8 cellular contexts compared by ENCODE assay signal in genomic region chrX:30831082-30831481, GRCh38. TPM values are rescaled to one million over a fixed set of nuclear protein-coding genes. Genes with fewer than 3 reads are reported as not detected.
DNase-seq lines count a peak whose midpoint lies in the region; ATAC-seq lines count a peak whose summit lies in the region.

No MANE protein-coding gene starts in this region.

- H3K4me1 Mint-ChIP-seq in activated naive CD4-positive, alpha-beta T cell treated with anti-CD3 and anti-CD28 coated beads for 36 hours (ENCODE audit: low read depth), result peaks cover 34% of the 10 kb centered on the region

- intact Hi-C loops in activated naive CD4-positive, alpha-beta T cell treated with anti-CD3 and anti-CD28 coated beads for 36 hours (cut with micrococcal nuclease), result loop anchor here (1.0 to 5.0 kb wide), 4 partner anchors 49 to 254 kb away; partner anchors contain the start of genes TAB3 and TASL

- H3K27ac Mint-ChIP-seq in activated naive CD4-positive, alpha-beta T cell treated with anti-CD3 and anti-CD28 coated beads for 36 hours, result peak overlapping the region; percentile 12

- H3K27me3 ChIP-seq in HAP-1 (ENCODE audit: low read depth), result no peaks in the 10 kb centered on the region

- in situ Hi-C loops in HAP-1 (cut with MboI; ENCODE audit: low sequenced_read_pairs), result no loop called here

- H3K36me3 Mint-ChIP-seq in activated naive CD4-positive, alpha-beta T cell treated with anti-CD3 and anti-CD28 coated beads for 36 hours (ENCODE audit: low read depth), result peaks cover 6% of the 10 kb centered on the region

- no peaks in the 10 kb centered on the region for H3K27me3 Mint-ChIP-seq in activated naive CD4-positive, alpha-beta T cell treated with anti-CD3 and anti-CD28 coated beads for 36 hours (ENCODE audit: low read depth)

- ATAC-seq in GM19463 (IDR thresholded peaks at IDR 0.05; ENCODE audit: unreplicated experiment) (peak; percentile 90), HG03196 (IDR thresholded peaks at IDR 0.05; ENCODE audit: unreplicated experiment) (peak; percentile 79), GM18519 (IDR thresholded peaks at IDR 0.05; ENCODE audit: low FRiP score, unreplicated experiment) (no peak)

- H3K36me3 ChIP-seq in HAP-1 (replicated peaks), result peaks cover 4% of the 10 kb centered on the region

- peak; percentile 48 for DNase-seq in activated naive CD4-positive, alpha-beta T cell treated with anti-CD3 and anti-CD28 coated beads for 36 hours
- peak; percentile 4 to 16 for DNase-seq in stimulated activated CD4-positive, alpha-beta T cell treated with anti-CD3 and anti-CD28 coated beads, Interleukin-2, amount 100 ng/mL, for 48 hours
- DNase-seq in HAP-1 (ENCODE audit: low spot score in 2 of 2), result no peak
- DNase-seq in A172 (ENCODE audit: low spot score), result no peak
- no peak for DNase-seq in hypothalamus (lab: John Stamatoyannopoulos, UW)

- H3K4me1 ChIP-seq in HAP-1, result no peaks in the 10 kb centered on the region

- H3K4me3 ChIP-seq in HAP-1, result no peak overlapping the region

- no peaks in the 10 kb centered on the region for H3K9me3 Mint-ChIP-seq in activated naive CD4-positive, alpha-beta T cell treated with anti-CD3 and anti-CD28 coated beads for 36 hours

- CTCF ChIA-PET in activated naive CD4-positive, alpha-beta T cell treated with anti-CD3 and anti-CD28 coated beads for 36 hours (lab: Charles Lee), result interaction anchor here (2.3 kb wide), 1 partner anchor 95 kb away, joined by 10 read pairs; no protein-coding TSS in a partner anchor

- no peaks in the 10 kb centered on the region for H3K9me3 ChIP-seq in HAP-1

- H3K4me3 Mint-ChIP-seq in activated naive CD4-positive, alpha-beta T cell treated with anti-CD3 and anti-CD28 coated beads for 36 hours, result no peak overlapping the region

RNA-seq across cellular contexts. Expression of gene TAB3, which starts 58.0 kb away (rescaled TPM):
- 10 to 100 TPM; 13.6 to 15.7 TPM for total RNA-seq in activated naive CD4-positive, alpha-beta T cell treated with anti-CD3 and anti-CD28 coated beads for 36 hours
- total RNA-seq in A172 (2014; rRNA removed; shearing (Covaris generic)), result 29.9 and 33.5 TPM in 2 replicates

Comparison
In these comparisons a context has a peak if more than half of its experiments do, and no peak if none do; other contexts are left out.
1. DNase-seq: peak in activated naive CD4-positive, alpha-beta T cell treated with anti-CD3 and anti-CD28 coated beads for 36 hours (single experiment) and stimulated activated CD4-positive, alpha-beta T cell treated with anti-CD3 and anti-CD28 coated beads, Interleukin-2, amount 100 ng/mL, for 48 hours (2 of 2); none in HAP-1 (0 of 2), A172 (single experiment) and hypothalamus (0 of 51).